In genomic region chr5:134798468-134798867, GRCh38 we compare ENCODE assay signal across 20 cellular contexts. TPM values are rescaled to one million over a fixed set of nuclear protein-coding genes. Genes with fewer than 3 reads are reported as not detected.
A peak's percentile ranks its signal among the peaks of the same experiment; 100 is the strongest.
DNase-seq lines count a peak whose midpoint lies in the region; ATAC-seq and TF ChIP-seq lines count a peak whose summit lies in the region.
"Had no signal": no experiment of that assay in that cellular context is flagged by ENCODE, and none has a peak within 500 bp of the region (broad histone marks: within the 10 kb centered on the region; RNA-seq: fewer than 3 reads in every experiment).

No MANE protein-coding gene starts in this region.

- no peaks in the 10 kb centered on the region for H3K27me3 ChIP-seq in Karpas-422 (ENCODE audit: low read length)
- no peaks in the 10 kb centered on the region for H3K27me3 ChIP-seq in CD4-positive, alpha-beta T cell (ENCODE audit: control insufficient read depth, insufficient read depth, low read length)
- H3K27me3 ChIP-seq: SJCRH30 had no signal

- no peak overlapping the region for H3K4me3 ChIP-seq in Karpas-422 (ENCODE audit: low read length)
- H3K4me3 ChIP-seq: HAP-1, PC-9, SJCRH30 had no signal

- H3K79me2 ChIP-seq in Karpas-422 (ENCODE audit: low read length) = peaks cover 35% of the 10 kb centered on the region

- H3K9ac ChIP-seq in Karpas-422 (ENCODE audit: low read length) = no peak overlapping the region

- H3K27me3 Mint-ChIP-seq in activated T-cell treated with anti-CD3 and anti-CD28 coated beads, Interleukin-2, amount 50 U/mL, for 72 hours (ENCODE audit: low read depth) = no peaks in the 10 kb centered on the region
- no peaks in the 10 kb centered on the region for H3K27me3 Mint-ChIP-seq in CD4-positive, alpha-beta T cell
- no peaks in the 10 kb centered on the region for H3K27me3 Mint-ChIP-seq in CD14-positive monocyte (ENCODE audit: low read depth in 3 of 3)

- H3K9me3 ChIP-seq in Karpas-422 (ENCODE audit: low read length) = no peaks in the 10 kb centered on the region
- H3K9me3 ChIP-seq in CD4-positive, alpha-beta T cell (ENCODE audit: control insufficient read depth, low read length) = no peaks in the 10 kb centered on the region
- H3K9me3 ChIP-seq: HAP-1, SJCRH30 had no signal

- TF ChIP-seq CTCF in CD4-positive, alpha-beta T cell (IDR thresholded peaks at IDR 0.05) = no peak
- no peak for TF ChIP-seq CTCF in CD14-positive monocyte (IDR thresholded peaks at IDR 0.05)

- CTCF ChIA-PET in CD4-positive, alpha-beta T cell (lab: Charles Lee) = no interaction called here

- no peak overlapping the region for H3K4me2 ChIP-seq in Karpas-422 (ENCODE audit: low read depth, low read length, poor library complexity, severe bottlenecking)
- H3K4me2 ChIP-seq: PC-9 had no signal

- no peaks in the 10 kb centered on the region for H4K20me1 ChIP-seq in Karpas-422 (ENCODE audit: insufficient read depth, low read depth, low read length)

- ATAC-seq in activated T-cell treated with anti-CD3 and anti-CD28 coated beads, Interleukin-2, amount 50 U/mL, for 72 hours (replicated peaks in 1 of 2) = peak; percentile 37 to 75
- ATAC-seq in GM21390 (IDR thresholded peaks at IDR 0.05; ENCODE audit: unreplicated experiment) = peak; percentile 67
- no peak for ATAC-seq in CD4-positive, alpha-beta T cell (ENCODE audit: poor library complexity)

- peaks cover 49% of the 10 kb centered on the region for H3K36me3 ChIP-seq in Karpas-422 (ENCODE audit: insufficient read depth, low read length)

- H3K36me3 Mint-ChIP-seq in activated T-cell treated with anti-CD3 and anti-CD28 coated beads, Interleukin-2, amount 50 U/mL, for 72 hours (ENCODE audit: insufficient read depth in 2 of 2) = peaks cover 0 to 30% of the 10 kb centered on the region in 2 donors
- H3K36me3 Mint-ChIP-seq in CD4-positive, alpha-beta T cell (ENCODE audit: low read depth) = peaks cover 80% of the 10 kb centered on the region
- peaks cover 76 to 95% of the 10 kb centered on the region in 2 donors for H3K36me3 Mint-ChIP-seq in CD14-positive monocyte

- POLR2A ChIA-PET in CD4-positive, alpha-beta T cell (lab: Charles Lee) = no interaction called here

- H3K27ac Mint-ChIP-seq in activated T-cell treated with anti-CD3 and anti-CD28 coated beads, Interleukin-2, amount 50 U/mL, for 72 hours = peak overlapping the region; percentile 85
- H3K27ac Mint-ChIP-seq in CD4-positive, alpha-beta T cell = no peak overlapping the region
- H3K27ac Mint-ChIP-seq in CD14-positive monocyte = no peak overlapping the region

- intact Hi-C loops in CD4-positive, alpha-beta T cell (cut with DNase I, micrococcal nuclease) = no loop called here
- intact Hi-C loops in CD14-positive monocyte (cut with micrococcal nuclease) = no loop called here

- H3K9me2 ChIP-seq in Karpas-422 (replicated peaks; ENCODE audit: insufficient read depth, low read length) = no peaks in the 10 kb centered on the region

- no peak for DNase-seq in activated T-cell treated with anti-CD3 and anti-CD28 coated beads, Interleukin-2, amount 50 U/mL, for 72 hours
- DNase-seq in activated T-cell treated with anti-CD3 and anti-CD28 coated beads, Interleukin-2, amount 50 U/mL, for 1 hour = no peak
- DNase-seq in Karpas-422 (peak; percentile 47), CD14-positive monocyte (ENCODE audit: low spot score) (no peak), SW 1271 (lab: John Stamatoyannopoulos, UW) (no peak)
- DNase-seq in CD4-positive, alpha-beta T cell = no peak
- DNase-seq: COR-L47, DMS153, EL, NCI-H1417 treated with DMSO at 0.1 percent for 48 hours, NCI-H2029, NCI-H2171, NCI-H446, NCI-H748 treated with DMSO at 0.1 percent for 48 hours, PC-9, SJCRH30 had no signal

- H3K27ac ChIP-seq in Karpas-422 (ENCODE audit: low read length) = no peak overlapping the region
- H3K27ac ChIP-seq in CD4-positive, alpha-beta T cell (ENCODE audit: low read depth, low read length) = no peak overlapping the region
- H3K27ac ChIP-seq: C4-2B, HL-60, PC-9, SJCRH30 had no signal

- H3K4me1 ChIP-seq in Karpas-422 (ENCODE audit: low read length) = peaks cover 6% of the 10 kb centered on the region
- H3K4me1 ChIP-seq: SJCRH30 had no signal

- H3K4me3 Mint-ChIP-seq in activated T-cell treated with anti-CD3 and anti-CD28 coated beads, Interleukin-2, amount 50 U/mL, for 72 hours = no peak overlapping the region
- no peak overlapping the region for H3K4me3 Mint-ChIP-seq in CD4-positive, alpha-beta T cell
- H3K4me3 Mint-ChIP-seq in CD14-positive monocyte = no peak overlapping the region

- H3K4me1 Mint-ChIP-seq in activated T-cell treated with anti-CD3 and anti-CD28 coated beads, Interleukin-2, amount 50 U/mL, for 72 hours (ENCODE audit: low read depth) = no peaks in the 10 kb centered on the region
- no peaks in the 10 kb centered on the region for H3K4me1 Mint-ChIP-seq in CD4-positive, alpha-beta T cell (ENCODE audit: low read depth)
- H3K4me1 Mint-ChIP-seq in CD14-positive monocyte = no peaks in the 10 kb centered on the region

- no peak overlapping the region for H2AFZ ChIP-seq in Karpas-422 (ENCODE audit: low read length)
- H2AFZ ChIP-seq: PC-9 had no signal

- H3K9me3 Mint-ChIP-seq in activated T-cell treated with anti-CD3 and anti-CD28 coated beads, Interleukin-2, amount 50 U/mL, for 72 hours = no peaks in the 10 kb centered on the region
- no peaks in the 10 kb centered on the region for H3K9me3 Mint-ChIP-seq in CD4-positive, alpha-beta T cell
- peaks cover 0 to 1% (median 0%) of the 10 kb centered on the region in 7 donors for H3K9me3 Mint-ChIP-seq in CD14-positive monocyte

RNA-seq across cellular contexts. Expression of gene DDX46, which starts 39.9 kb away (rescaled TPM):
- 10 to 100 TPM; 81.9 to 93.2 TPM for total RNA-seq in activated T-cell treated with anti-CD3 and anti-CD28 coated beads, Interleukin-2, amount 50 U/mL, for 72 hours
- total RNA-seq in Karpas-422 (2014; rRNA removed; shearing (Covaris generic); ENCODE audit: low replicate concordance) = 23.0 and 33.1 TPM in 2 replicates
- 10 to 100 TPM; 35.5 to 35.8 TPM for total RNA-seq in CD4-positive, alpha-beta T cell
- 10 to 100 TPM in 1 of 2 donors, 1 to 10 TPM in 1; 7.6 to 11.8 TPM for polyA plus RNA-seq in CD14-positive monocyte

RNA-seq across cellular contexts. Expression of gene C5orf24, which starts 47.3 kb away (rescaled TPM):
- total RNA-seq in activated T-cell treated with anti-CD3 and anti-CD28 coated beads, Interleukin-2, amount 50 U/mL, for 72 hours = 10 to 100 TPM; 39.4 TPM
- total RNA-seq in Karpas-422 (2014; rRNA removed; shearing (Covaris generic); ENCODE audit: low replicate concordance) = 23.4 and 43.3 TPM in 2 replicates
- total RNA-seq in CD4-positive, alpha-beta T cell = 10 to 100 TPM; 34.6 to 36.5 TPM
- polyA plus RNA-seq in CD14-positive monocyte = 1 to 10 TPM; 5.6 to 6.6 TPM
